ENCODE assay signal across 12 cellular contexts in genomic region chr6:42505377-42505702, GRCh38. TPM values are rescaled to one million over a fixed set of nuclear protein-coding genes. Genes with fewer than 3 reads are reported as not detected.
DNase-seq lines count a peak whose midpoint lies in the region; FAIRE-seq and TF ChIP-seq lines count a peak whose summit lies in the region.
"Had no signal": no experiment of that assay in that cellular context is flagged by ENCODE, and none has a peak within 500 bp of the region (broad histone marks: within the 10 kb centered on the region; RNA-seq: fewer than 3 reads in every experiment).

No MANE protein-coding gene starts in this region.

- TF ChIP-seq POLR2A in H54 (IDR thresholded peaks at IDR 0.05; ENCODE audit: low read depth, low read length): no peak

- DNase-seq in AG20443 (ENCODE audit: low spot score): peak; percentile 51
- peak; percentile 31 for DNase-seq in H54 (ENCODE audit: insufficient read length, low spot score)
- peak; percentile 60 for DNase-seq in RPMI7951 (ENCODE audit: low read depth)
- DNase-seq in fibroblast of peridontal ligament (ENCODE audit: extremely low read depth): peak; percentile 64
- DNase-seq in GM13976 (ENCODE audit: low spot score): no peak
- DNase-seq in Ammon's horn (ENCODE audit: low spot score): no peak
- DNase-seq in putamen (ENCODE audit: low spot score): no peak
- no peak for DNase-seq in H4 (ENCODE audit: low spot score)
- DNase-seq: activated CD4-positive, alpha-beta T cell treated with anti-CD3 and anti-CD28 coated beads for 4 hours; kidney; nucleus accumbens; stimulated activated CD4-positive, alpha-beta T cell treated with anti-CD3 and anti-CD28 coated beads, Interleukin-4, amount 100 ng/mL, for 1 hour had no signal

- peak; percentile 71 for FAIRE-seq in H54 (lab: Jason Lieb, UNC)
- FAIRE-seq: kidney had no signal

- in situ Hi-C loops in GM13976 (cut with MboI; ENCODE audit: low sequenced_read_pairs, unreplicated experiment): no loop called here

- no peak for TF ChIP-seq CTCF in GM13976 (IDR thresholded peaks at IDR 0.05; ENCODE audit: borderline replicate concordance, control extremely low read depth, extremely low read depth, insufficient read depth, missing control alignments)

RNA-seq across cellular contexts. Expression of gene TRERF1, which starts 53.6 kb away (rescaled TPM):
- 4.0 and 5.2 TPM in 2 replicates for total RNA-seq in RPMI7951 (2014; rRNA removed; shearing (Covaris generic))
- 4.3 and 5.2 TPM in 2 replicates for total RNA-seq in H4 (2014; rRNA removed; shearing (Covaris generic))

RNA-seq across cellular contexts. Expression of gene UBR2, which starts 58.5 kb away (rescaled TPM):
- total RNA-seq in RPMI7951 (2014; rRNA removed; shearing (Covaris generic)): 20.6 and 22.6 TPM in 2 replicates
- 14.9 and 16.3 TPM in 2 replicates for total RNA-seq in H4 (2014; rRNA removed; shearing (Covaris generic))

Comparison
In these comparisons a context has a peak if more than half of its experiments do, and no peak if none do; other contexts are left out.
1. DNase-seq: peak in AG20443 (single experiment), H54 (single experiment), RPMI7951 (single experiment) and fibroblast of peridontal ligament (single experiment); none in GM13976 (single experiment), Ammon's horn (single experiment), putamen (single experiment) and H4 (single experiment).